ENCODE assay signal across 8 cellular contexts in the genomic region with DNA sequence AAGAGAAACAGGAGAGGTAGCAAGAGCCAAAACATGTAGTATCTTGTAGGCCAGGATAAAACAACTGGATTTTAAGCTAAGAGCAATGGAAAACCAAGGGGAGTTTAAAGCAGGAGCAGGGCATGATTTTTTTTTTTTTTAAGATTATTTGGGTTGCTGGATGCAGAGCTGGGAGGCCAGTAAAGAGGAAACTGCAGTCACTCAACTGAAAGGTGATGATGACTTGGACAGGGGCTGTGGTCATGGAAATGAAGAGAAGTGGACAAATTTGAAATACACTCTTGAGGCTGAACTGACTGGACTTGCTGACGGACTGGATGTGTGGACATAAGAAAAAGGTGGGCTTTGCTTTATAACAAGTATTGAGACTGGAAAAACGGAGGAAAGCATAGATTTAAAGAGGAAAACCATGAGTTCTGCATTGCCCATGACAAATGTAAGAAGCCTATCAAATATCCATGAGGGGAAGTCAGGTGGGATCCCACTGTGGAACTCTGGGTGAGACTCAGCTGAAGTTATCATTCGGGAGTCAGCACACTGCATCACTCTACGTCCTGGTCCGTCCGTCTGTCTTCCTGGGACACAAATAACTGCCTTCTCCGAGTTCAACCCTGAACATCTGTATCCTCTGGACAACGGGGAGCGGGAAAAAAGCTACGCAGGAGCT. TPM values are rescaled to one million over a fixed set of nuclear protein-coding genes. Genes with fewer than 3 reads are reported as not detected.
DNase-seq lines count a peak whose midpoint lies in the region; ATAC-seq and TF ChIP-seq lines count a peak whose summit lies in the region.

No MANE protein-coding gene starts in this region.

- H3K4me2 ChIP-seq in OCI-LY1 (ENCODE audit: low read length), result peak overlapping the region; percentile 89

- peaks cover 37% of the 10 kb centered on the region for H3K79me2 ChIP-seq in OCI-LY1 (ENCODE audit: insufficient read depth, low read length)

- intact Hi-C loops in dorsolateral prefrontal cortex (cut with DNase I) (loop anchor here (1.0 to 5.0 kb wide), 4 partner anchors 52 to 475 kb away; partner anchors contain the start of genes CCDC174 (in 1 of the 2), CHCHD4 (in 1 of the 2) and TMEM43 (in 1 of the 2)), mucosa of descending colon (cut with DNase I, micrococcal nuclease) (no loop called here), vagina (cut with DNase I) (no loop called here)

- peak overlapping the region; percentile 89 for H3K4me3 ChIP-seq in OCI-LY1 (ENCODE audit: low read depth, low read length, poor library complexity, severe bottlenecking)
- peak overlapping the region; percentile 53 to 99 (median 90) for H3K4me3 ChIP-seq in dorsolateral prefrontal cortex
- peak overlapping the region; percentile 77 for H3K4me3 ChIP-seq in mucosa of descending colon
- peak overlapping the region; percentile 66 to 82 for H3K4me3 ChIP-seq in vagina

- no peaks in the 10 kb centered on the region for H4K20me1 ChIP-seq in OCI-LY1 (ENCODE audit: insufficient read depth, low read length)

- H3F3A ChIP-seq in OCI-LY1 (ENCODE audit: insufficient read depth, low read length), result no peaks in the 10 kb centered on the region

- no peak overlapping the region for H2AFZ ChIP-seq in OCI-LY1 (ENCODE audit: low read length)

- H3K9me2 ChIP-seq in OCI-LY1 (ENCODE audit: low read depth, low read length), result no peaks in the 10 kb centered on the region

- H3K27ac ChIP-seq in OCI-LY1 (ENCODE audit: low read depth, low read length, poor library complexity, severe bottlenecking) (peak overlapping the region; percentile 23), dorsolateral prefrontal cortex (peak overlapping the region; percentile 43 to 98 (median 92)), vagina (peak overlapping the region; percentile 88)

- DNase-seq in HCEC 1CT, result peak; percentile 36
- peak in 2 of 10 donors; percentile 29 for DNase-seq in dorsolateral prefrontal cortex
- no peak for DNase-seq in mucosa of descending colon
- no peak for DNase-seq in vagina (ENCODE audit: extremely low spot score in 2 of 2)
- no peak for DNase-seq in T1000 (lab: John Stamatoyannopoulos, UW)

- ATAC-seq in mucosa of descending colon (peak; percentile 51), HG03139 (IDR thresholded peaks at IDR 0.05; ENCODE audit: unreplicated experiment) (no peak)

- peak overlapping the region; percentile 98 for H3K9ac ChIP-seq in ES-I3 (ENCODE audit: low read depth, low read length)
- peak overlapping the region; percentile 95 for H3K9ac ChIP-seq in OCI-LY1 (ENCODE audit: low read length)

- peaks cover 10% of the 10 kb centered on the region for H3K36me3 ChIP-seq in ES-I3 (ENCODE audit: insufficient read depth, low read length)
- H3K36me3 ChIP-seq in OCI-LY1 (ENCODE audit: insufficient read depth, low read length), result peaks cover 24% of the 10 kb centered on the region
- no peaks in the 10 kb centered on the region for H3K36me3 ChIP-seq in mucosa of descending colon (ENCODE audit: low read depth)
- H3K36me3 ChIP-seq in vagina, result peaks cover 0 to 13% of the 10 kb centered on the region in 2 donors

- H3K4me1 ChIP-seq in ES-I3 (ENCODE audit: insufficient read depth, low read length), result peaks cover 20% of the 10 kb centered on the region
- peaks cover 47% of the 10 kb centered on the region for H3K4me1 ChIP-seq in OCI-LY1 (ENCODE audit: insufficient read depth, low read length, severe bottlenecking)
- H3K4me1 ChIP-seq in mucosa of descending colon (ENCODE audit: low read depth), result peaks cover 10% of the 10 kb centered on the region
- peaks cover 50% of the 10 kb centered on the region for H3K4me1 ChIP-seq in vagina

- no peak for TF ChIP-seq POLR2A in vagina (IDR thresholded peaks at IDR 0.05)

- TF ChIP-seq CTCF in OCI-LY1 (IDR thresholded peaks at IDR 0.05; ENCODE audit: low read length) (no peak), dorsolateral prefrontal cortex (IDR thresholded peaks at IDR 0.05 in 54 of 56, conservative IDR thresholded peaks at IDR 0.05 in 2 of 56; ENCODE audit: low read depth in 1 of 56, partially characterized antibody in 56 of 56) (no peak), mucosa of descending colon (IDR thresholded peaks at IDR 0.05) (no peak), vagina (IDR thresholded peaks at IDR 0.05) (no peak)

- no peaks in the 10 kb centered on the region for H3K27me3 ChIP-seq in OCI-LY1 (ENCODE audit: insufficient read depth, low read length)
- H3K27me3 ChIP-seq in dorsolateral prefrontal cortex, result no peaks in the 10 kb centered on the region
- H3K27me3 ChIP-seq in vagina, result no peaks in the 10 kb centered on the region

- H3K9me3 ChIP-seq in ES-I3 (ENCODE audit: control insufficient read depth, insufficient read depth, low read length) (no peaks in the 10 kb centered on the region), OCI-LY1 (ENCODE audit: low read length) (no peaks in the 10 kb centered on the region), mucosa of descending colon (no peaks in the 10 kb centered on the region), vagina (no peaks in the 10 kb centered on the region)

RNA-seq across cellular contexts. Expression of gene XPC, which starts 0.7 kb away (rescaled TPM):
- total RNA-seq in dorsolateral prefrontal cortex, result 10 to 100 TPM; 19.9 to 57.4 (median 32.1) TPM
- total RNA-seq in mucosa of descending colon, result 10 to 100 TPM; 22.4 to 30.6 (median 26.9) TPM
- 33.6 TPM for total RNA-seq in vagina

RNA-seq across cellular contexts. Expression of gene LSM3, which starts 0.9 kb away (rescaled TPM):
- total RNA-seq in dorsolateral prefrontal cortex (10 to 100 TPM in 5 of 120 experiments, 1 to 10 TPM in 115; 4.4 to 10.8 (median 7.8) TPM), mucosa of descending colon (10 to 100 TPM in 1 of 3 donors, 1 to 10 TPM in 2; 8.3 to 13.1 (median 9.8) TPM), vagina (6.4 TPM)

RNA-seq across cellular contexts. Expression of gene TMEM43, which starts 52.9 kb away (rescaled TPM):
- total RNA-seq in dorsolateral prefrontal cortex (10 to 100 TPM; 23.1 to 38.3 (median 30.4) TPM), mucosa of descending colon (10 to 100 TPM; 23.1 to 50.4 (median 31.3) TPM), vagina (118 TPM)

RNA-seq across cellular contexts. Expression of gene CHCHD4, which starts 53.0 kb away (rescaled TPM):
- total RNA-seq in dorsolateral prefrontal cortex, result 10 to 100 TPM in 118 of 120 experiments, 1 to 10 TPM in 2; 8.5 to 24.0 (median 16.1) TPM
- total RNA-seq in mucosa of descending colon, result 10 to 100 TPM; 15.1 to 32.6 (median 15.2) TPM
- total RNA-seq in vagina, result 10.6 TPM

Comparison
In these comparisons a context has a peak if more than half of its experiments do, and no peak if none do; other contexts are left out.
1. H3K27ac ChIP-seq: peak in every context shown above with its lines; median percentile 92 in dorsolateral prefrontal cortex; 88 in vagina; 23 in OCI-LY1.
2. intact Hi-C loops: an anchor here in dorsolateral prefrontal cortex (1.0 to 5.0 kb wide); none called in mucosa of descending colon and vagina.